Comparison of ENCODE assay signal across 8 cellular contexts in genomic region chr12:6469609-6470374, GRCh38. TPM values are rescaled to one million over a fixed set of nuclear protein-coding genes. Genes with fewer than 3 reads are reported as not detected.
DNase-seq lines count a peak whose midpoint lies in the region; ATAC-seq and TF ChIP-seq lines count a peak whose summit lies in the region.

No MANE protein-coding gene starts in this region.

- peak overlapping the region; percentile 75 for H3K14ac ChIP-seq in neuronal stem cell (ENCODE audit: low read length)

- no peak for ATAC-seq in DND-41 (ENCODE audit: insufficient read depth, low read depth)
- ATAC-seq in HG03025 (IDR thresholded peaks at IDR 0.05; ENCODE audit: low FRiP score, unreplicated experiment): no peak
- ATAC-seq in GM19463 (IDR thresholded peaks at IDR 0.05; ENCODE audit: unreplicated experiment): no peak

- DNase-seq in DND-41 (no peak), NB4 (ENCODE audit: low read depth) (no peak), neuronal stem cell (ENCODE audit: low spot score) (no peak), GM10266 (ENCODE audit: extremely low spot score) (no peak)
- DNase-seq in stimulated activated CD4-positive, alpha-beta T cell treated with anti-CD3 and anti-CD28 coated beads, Interleukin-15, amount 100 ng/mL, for 24 hours: no peak

- H3K9me3 ChIP-seq in DND-41 (ENCODE audit: insufficient read depth, low read length, severe bottlenecking) (no peaks in the 10 kb centered on the region), ectodermal cell (ENCODE audit: control insufficient read depth, low read length) (no peaks in the 10 kb centered on the region), neuronal stem cell (replicated peaks in 1 of 2; ENCODE audit: control insufficient read depth in 2 of 2, insufficient read depth in 1 of 2, low read depth in 1 of 2, low read length in 2 of 2) (no peaks in the 10 kb centered on the region)

- WGBS in ectodermal cell, 2 experiments: 28 to 31% methylated on average over 15 to 16 of the region's 16 CpGs
- WGBS in neuronal stem cell (ENCODE audit: extremely low coverage in 2 of 2, insufficient read length in 2 of 2, insufficient replicate concordance in 1 of 2), 2 donors: no CpG with 5 or more reads among the region's 16 CpGs

- H3K27ac ChIP-seq in DND-41 (ENCODE audit: low read length): peak overlapping the region; percentile 94
- H3K27ac ChIP-seq in ectodermal cell (ENCODE audit: insufficient read depth, low read depth, low read length, poor library complexity, severe bottlenecking): peak overlapping the region; percentile 91
- peak overlapping the region; percentile 92 for H3K27ac ChIP-seq in neuronal stem cell (replicated peaks; ENCODE audit: low read length)

- peak overlapping the region; percentile 89 for H3K18ac ChIP-seq in neuronal stem cell (ENCODE audit: low read length)

- H3K4me2 ChIP-seq in DND-41 (ENCODE audit: insufficient read depth, low read length) (peak overlapping the region; percentile 70), neuronal stem cell (ENCODE audit: insufficient read depth, low read length, poor library complexity, severe bottlenecking) (peak overlapping the region; percentile 78)

- H3K79me2 ChIP-seq in DND-41 (ENCODE audit: insufficient read depth, low read length): peaks cover 40% of the 10 kb centered on the region

- H3K23ac ChIP-seq in neuronal stem cell (ENCODE audit: low read depth, low read length, poor library complexity): peak overlapping the region; percentile 92

- H2AK5ac ChIP-seq in neuronal stem cell (ENCODE audit: low read depth, low read length): no peak overlapping the region

- H2AFZ ChIP-seq in DND-41 (ENCODE audit: low read depth, low read length): peak overlapping the region; percentile 92
- H2AFZ ChIP-seq in neuronal stem cell (ENCODE audit: low read length): peak overlapping the region; percentile 95

- TF ChIP-seq POLR2A in NB4 (IDR thresholded peaks at IDR 0.05; ENCODE audit: extremely low read depth, insufficient read length): no peak

- no peaks in the 10 kb centered on the region; the same call in 1 of the 2 replicates for H4K20me1 ChIP-seq in DND-41 (ENCODE audit: insufficient read depth, low read length)

- TF ChIP-seq CTCF in DND-41 (IDR thresholded peaks at IDR 0.05; ENCODE audit: borderline replicate concordance, extremely low read depth, low read length, poor library complexity, severe bottlenecking) (no peak), NB4 (IDR thresholded peaks at IDR 0.05; ENCODE audit: low read depth, low read length) (no peak), GM10266 (IDR thresholded peaks at IDR 0.05; ENCODE audit: control insufficient read depth, insufficient read depth, low read depth, missing control alignments) (no peak)

- H2BK15ac ChIP-seq in neuronal stem cell (ENCODE audit: low read length): peak overlapping the region; percentile 98

- no peak overlapping the region for H3K4ac ChIP-seq in neuronal stem cell (ENCODE audit: low read length)

- peak overlapping the region; percentile 91 for H2BK5ac ChIP-seq in neuronal stem cell (ENCODE audit: low read length)

- H3K36me3 ChIP-seq in DND-41 (ENCODE audit: insufficient read depth, low read length) (peaks cover 21% of the 10 kb centered on the region), ectodermal cell (ENCODE audit: control insufficient read depth, insufficient read depth, low read length) (peaks cover 2% of the 10 kb centered on the region), neuronal stem cell (replicated peaks in 1 of 2; ENCODE audit: control insufficient read depth in 2 of 2, insufficient read depth in 2 of 2, low read length in 2 of 2) (peaks cover 4 to 21% of the 10 kb centered on the region in 2 donors)

- H4K91ac ChIP-seq in neuronal stem cell (ENCODE audit: low read depth, low read length, poor library complexity): no peak overlapping the region

- H3K4me3 ChIP-seq in DND-41 (ENCODE audit: low read depth in 1 of 2, low read length in 2 of 2) (peak overlapping the region; percentile 61 to 86), NB4 (ENCODE audit: low read depth, low read length) (peak overlapping the region; percentile 84), ectodermal cell (ENCODE audit: insufficient read depth, low read depth, low read length) (peak overlapping the region; percentile 94), neuronal stem cell (ENCODE audit: low read length in 2 of 2) (peak overlapping the region; percentile 82 to 83)

- H3K27me3 ChIP-seq in DND-41 (ENCODE audit: insufficient read depth, low read length, poor library complexity): no peaks in the 10 kb centered on the region
- H3K27me3 ChIP-seq in ectodermal cell (ENCODE audit: control insufficient read depth, insufficient read depth, low read length, poor library complexity, severe bottlenecking): peaks cover 4% of the 10 kb centered on the region
- no peaks in the 10 kb centered on the region for H3K27me3 ChIP-seq in neuronal stem cell (ENCODE audit: control insufficient read depth in 3 of 3, insufficient read depth in 3 of 3, low read depth in 1 of 3, low read length in 3 of 3)

- no peak overlapping the region for H4K8ac ChIP-seq in neuronal stem cell (ENCODE audit: low read depth, low read length)

- no peak overlapping the region for H2BK120ac ChIP-seq in neuronal stem cell (ENCODE audit: low read depth, low read length)

- H3K9ac ChIP-seq in DND-41 (ENCODE audit: low read depth, low read length): peak overlapping the region; percentile 79
- H3K9ac ChIP-seq in neuronal stem cell (ENCODE audit: low read depth, low read length, poor library complexity): peak overlapping the region; percentile 97

- H3K4me1 ChIP-seq in DND-41 (ENCODE audit: insufficient read depth, low read length) (peaks cover 36% of the 10 kb centered on the region), ectodermal cell (ENCODE audit: control insufficient read depth, insufficient read depth, low read length) (no peaks in the 10 kb centered on the region), neuronal stem cell (ENCODE audit: control insufficient read depth in 2 of 2, insufficient read depth in 1 of 2, low read depth in 1 of 2, low read length in 2 of 2) (peaks cover 5 to 7% of the 10 kb centered on the region in 2 donors)

- H2BK12ac ChIP-seq in neuronal stem cell (ENCODE audit: low read length): no peak overlapping the region

- no peaks in the 10 kb centered on the region for H3K79me1 ChIP-seq in neuronal stem cell (ENCODE audit: low read depth, low read length)

RNA-seq across cellular contexts. Expression of gene VAMP1, which starts 0.7 kb away (rescaled TPM):
- 25.1 TPM for polyA plus RNA-seq in ectodermal cell (2013, experiment 1 of 4)
- polyA plus RNA-seq in ectodermal cell (2013, experiment 2 of 4): 21.6 TPM
- 27.4 TPM for polyA plus RNA-seq in ectodermal cell (2013, experiment 3 of 4)
- polyA plus RNA-seq in ectodermal cell (2013, experiment 4 of 4): 35.2 TPM
- polyA plus RNA-seq in neuronal stem cell (2013, experiment 1 of 2): 14.2 TPM
- 14.6 TPM for polyA plus RNA-seq in neuronal stem cell (2013, experiment 2 of 2)

RNA-seq across cellular contexts. Expression of gene TAPBPL, which starts 17.9 kb away (rescaled TPM):
- polyA plus RNA-seq in ectodermal cell (2013, experiment 1 of 4): not detected
- 0.66 TPM for polyA plus RNA-seq in ectodermal cell (2013, experiment 2 of 4)
- polyA plus RNA-seq in ectodermal cell (2013, experiment 3 of 4): 0.37 TPM
- polyA plus RNA-seq in ectodermal cell (2013, experiment 4 of 4): 0.20 TPM
- polyA plus RNA-seq in neuronal stem cell (2013, experiment 1 of 2): 0.33 TPM
- polyA plus RNA-seq in neuronal stem cell (2013, experiment 2 of 2): 0.28 TPM

RNA-seq across cellular contexts. Expression of gene MRPL51, which starts 23.3 kb away (rescaled TPM):
- 188 TPM for polyA plus RNA-seq in ectodermal cell (2013, experiment 1 of 4)
- polyA plus RNA-seq in ectodermal cell (2013, experiment 2 of 4): 181 TPM
- polyA plus RNA-seq in ectodermal cell (2013, experiment 3 of 4): 217 TPM
- 237 TPM for polyA plus RNA-seq in ectodermal cell (2013, experiment 4 of 4)
- 584 TPM for polyA plus RNA-seq in neuronal stem cell (2013, experiment 1 of 2)
- 624 TPM for polyA plus RNA-seq in neuronal stem cell (2013, experiment 2 of 2)

RNA-seq across cellular contexts. Expression of gene NCAPD2, which starts 24.1 kb away (rescaled TPM):
- 127 TPM for polyA plus RNA-seq in ectodermal cell (2013, experiment 1 of 4)
- 115 TPM for polyA plus RNA-seq in ectodermal cell (2013, experiment 2 of 4)
- 112 TPM for polyA plus RNA-seq in ectodermal cell (2013, experiment 3 of 4)
- 112 TPM for polyA plus RNA-seq in ectodermal cell (2013, experiment 4 of 4)
- polyA plus RNA-seq in neuronal stem cell (2013, experiment 1 of 2): 78.4 TPM
- 81.0 TPM for polyA plus RNA-seq in neuronal stem cell (2013, experiment 2 of 2)

RNA-seq across cellular contexts. Expression of gene CD27, which starts 25.0 kb away (rescaled TPM):
- polyA plus RNA-seq in ectodermal cell (2013, experiment 1 of 4): not detected
- polyA plus RNA-seq in ectodermal cell (2013, experiment 2 of 4): 0.32 TPM
- polyA plus RNA-seq in ectodermal cell (2013, experiment 3 of 4): not detected
- polyA plus RNA-seq in ectodermal cell (2013, experiment 4 of 4): not detected
- polyA plus RNA-seq in neuronal stem cell (2013, experiment 1 of 2): 0.14 TPM
- 0.11 TPM for polyA plus RNA-seq in neuronal stem cell (2013, experiment 2 of 2)
